ENCODE assay signal across 8 cellular contexts in genomic region chr17:58082870-58083490, GRCh38. TPM values are rescaled to one million over a fixed set of nuclear protein-coding genes. Genes with fewer than 3 reads are reported as not detected.
DNase-seq lines count a peak whose midpoint lies in the region; ATAC-seq and TF ChIP-seq lines count a peak whose summit lies in the region.

DYNLL2 (plus strand) TSS chr17:58083419; CDS start chr17:58087091, 3,672 bp downstream.

- H3K27ac ChIP-seq in left ventricle myocardium inferior (replicated peaks) (peak within 1 kb of the TSS; percentile 99), upper lobe of right lung (peak within 1 kb of the TSS; percentile 92)

- no peak for TF ChIP-seq CTCF in GM12865 (IDR thresholded peaks at IDR 0.05; ENCODE audit: insufficient read depth, low read depth, low read length, missing control alignments)
- TF ChIP-seq CTCF in left ventricle myocardium inferior (IDR thresholded peaks at IDR 0.05; ENCODE audit: borderline replicate concordance), result no peak
- TF ChIP-seq CTCF in progenitor cell of endocrine pancreas (IDR thresholded peaks at IDR 0.05; ENCODE audit: unreplicated experiment), result no peak
- no peak for TF ChIP-seq CTCF in upper lobe of right lung (IDR thresholded peaks at IDR 0.05)

- H3K4me1 Mint-ChIP-seq in T-helper 1 cell treated with Interleukin-12 subunit alpha and Interleukin-12 subunit beta and Interleukin-4 antibody, amounts not matched to agents 30 μg/mL and 1 μg/mL, for 36 hours (ENCODE audit: low read depth), result peaks cover 29% of the 10 kb centered on the region
- H3K4me1 Mint-ChIP-seq in progenitor cell of endocrine pancreas (ENCODE audit: low read depth), result peaks cover 44% of the 10 kb centered on the region

- H3K36me3 Mint-ChIP-seq in T-helper 1 cell treated with Interleukin-12 subunit alpha and Interleukin-12 subunit beta and Interleukin-4 antibody, amounts not matched to agents 30 μg/mL and 1 μg/mL, for 36 hours (ENCODE audit: low read depth), result peaks cover 17% of the 10 kb centered on the region
- peaks cover 5% of the 10 kb centered on the region for H3K36me3 Mint-ChIP-seq in progenitor cell of endocrine pancreas (ENCODE audit: insufficient read depth)

- H3K4me3 Mint-ChIP-seq in T-helper 1 cell treated with Interleukin-12 subunit alpha and Interleukin-12 subunit beta and Interleukin-4 antibody, amounts not matched to agents 30 μg/mL and 1 μg/mL, for 36 hours, result peak within 1 kb of the TSS; percentile 87
- H3K4me3 Mint-ChIP-seq in progenitor cell of endocrine pancreas (ENCODE audit: low read depth), result peak within 1 kb of the TSS; percentile 90

- no peaks in the 10 kb centered on the region for H3K9me3 Mint-ChIP-seq in T-helper 1 cell treated with Interleukin-12 subunit alpha and Interleukin-12 subunit beta and Interleukin-4 antibody, amounts not matched to agents 30 μg/mL and 1 μg/mL, for 36 hours
- no peaks in the 10 kb centered on the region for H3K9me3 Mint-ChIP-seq in progenitor cell of endocrine pancreas (ENCODE audit: low read depth)

- ATAC-seq in HG02798 (IDR thresholded peaks at IDR 0.05; ENCODE audit: poor library complexity, unreplicated experiment) (peak; percentile 79), upper lobe of right lung (peak; percentile 94)

- intact Hi-C loops in left ventricle myocardium inferior (cut with micrococcal nuclease) (no loop called here), upper lobe of right lung (cut with DNase I) (no loop called here)

- peak within 1 kb of the TSS; percentile 82 for H3K27ac Mint-ChIP-seq in T-helper 1 cell treated with Interleukin-12 subunit alpha and Interleukin-12 subunit beta and Interleukin-4 antibody, amounts not matched to agents 30 μg/mL and 1 μg/mL, for 36 hours
- H3K27ac Mint-ChIP-seq in progenitor cell of endocrine pancreas, result peak within 1 kb of the TSS; percentile 98

- peaks cover 24% of the 10 kb centered on the region for H3K27me3 Mint-ChIP-seq in T-helper 1 cell treated with Interleukin-12 subunit alpha and Interleukin-12 subunit beta and Interleukin-4 antibody, amounts not matched to agents 30 μg/mL and 1 μg/mL, for 36 hours (ENCODE audit: low read depth)
- peaks cover 6% of the 10 kb centered on the region for H3K27me3 Mint-ChIP-seq in progenitor cell of endocrine pancreas

- peaks cover 24% of the 10 kb centered on the region for H3K36me3 ChIP-seq in left ventricle myocardium inferior
- H3K36me3 ChIP-seq in upper lobe of right lung, result peaks cover 25% of the 10 kb centered on the region

- H3K4me1 ChIP-seq in left ventricle myocardium inferior, result peaks cover 52% of the 10 kb centered on the region
- peaks cover 29% of the 10 kb centered on the region for H3K4me1 ChIP-seq in upper lobe of right lung

- H3K9me3 ChIP-seq in left ventricle myocardium inferior (replicated peaks) (no peaks in the 10 kb centered on the region), upper lobe of right lung (no peaks in the 10 kb centered on the region)

- peak within 1 kb of the TSS; percentile 76 for H3K4me3 ChIP-seq in GM12865 (ENCODE audit: low read depth, low read length)
- peak within 1 kb of the TSS; percentile 98 for H3K4me3 ChIP-seq in left ventricle myocardium inferior
- H3K4me3 ChIP-seq in upper lobe of right lung, result peak within 1 kb of the TSS; percentile 92

- DNase-seq in GM12865 (ENCODE audit: low read depth), result peak; percentile 93
- DNase-seq in NCI-H146 (lab: John Stamatoyannopoulos, UW), result peak; percentile 90
- DNase-seq in amniotic stem cell (lab: John Stamatoyannopoulos, UW), result peak; percentile 66
- peak; percentile 95 for DNase-seq in left ventricle myocardium inferior
- DNase-seq in progenitor cell of endocrine pancreas (ENCODE audit: low spot score, unreplicated experiment), result peak; percentile 92
- DNase-seq in upper lobe of right lung, result peak; percentile 97

- H3K27me3 ChIP-seq in left ventricle myocardium inferior (ENCODE audit: low read depth) (no peaks in the 10 kb centered on the region), upper lobe of right lung (no peaks in the 10 kb centered on the region)

RNA-seq across cellular contexts. Expression of gene DYNLL2, which starts in this region (rescaled TPM):
- total RNA-seq in left ventricle myocardium inferior, result 93.5 TPM
- 50.9 and 51.6 TPM in 2 replicates for total RNA-seq in progenitor cell of endocrine pancreas
- 37.8 TPM for total RNA-seq in upper lobe of right lung

Comparison
In these comparisons a context has a peak if more than half of its experiments do, and no peak if none do; other contexts are left out.
1. Peak in every context shown above with its lines: DNase-seq, ATAC-seq, H3K4me3 ChIP-seq and H3K27ac ChIP-seq.